In genomic region chr10:132397671-132398565, GRCh38 we compare ENCODE assay signal across 8 cellular contexts. TPM values are rescaled to one million over a fixed set of nuclear protein-coding genes. Genes with fewer than 3 reads are reported as not detected.
DNase-seq lines count a peak whose midpoint lies in the region; ATAC-seq and TF ChIP-seq lines count a peak whose summit lies in the region.

No MANE protein-coding gene starts in this region.

- no peak for TF ChIP-seq POLR2A in erythroblast (IDR thresholded peaks at IDR 0.05; ENCODE audit: low read length)

- no peak for TF ChIP-seq CTCF in AG09309 (IDR thresholded peaks at IDR 0.05; ENCODE audit: control insufficient read depth, insufficient read depth, low read depth, low read length, missing control alignments)

- DNase-seq in AG09309 (ENCODE audit: low read depth) (no peak), Kasumi-1 (lab: John Stamatoyannopoulos, UW) (peak; percentile 27 to 36), erythroblast (lab: John Stamatoyannopoulos, UW) (peak; percentile 51 to 67), NCI-H226 (no peak)
- peak; percentile 48 to 59 for DNase-seq in activated CD4-positive, alpha-beta T cell treated with anti-CD3 and anti-CD28 coated beads, Interleukin-2, amount 50 U/mL, for 48 hours
- DNase-seq in naive thymus-derived CD8-positive, alpha-beta T cell: peak in 7 of 10 donors; percentile 15 to 64 (median 38)

- H3K4me3 ChIP-seq in AG09309 (ENCODE audit: control insufficient read depth, low read depth, low read length): peak overlapping the region; percentile 52

- ATAC-seq in GM19043 (IDR thresholded peaks at IDR 0.05; ENCODE audit: low read depth, unreplicated experiment) (peak; percentile 41), HG02885 (IDR thresholded peaks at IDR 0.05; ENCODE audit: poor library complexity, unreplicated experiment) (no peak)
- peak; percentile 8 to 23 for ATAC-seq in naive thymus-derived CD8-positive, alpha-beta T cell

- no peaks in the 10 kb centered on the region for H3K36me3 Mint-ChIP-seq in naive thymus-derived CD8-positive, alpha-beta T cell

- POLR2A ChIA-PET in naive thymus-derived CD8-positive, alpha-beta T cell (lab: Charles Lee): interaction anchor here (1.2 to 2.9 kb wide), 3 partner anchors 9 to 54 kb away, joined by 3 to 46 read pairs (median 8); no protein-coding TSS in a partner anchor

- peak overlapping the region; percentile 83 to 92 (median 88) for H3K4me3 Mint-ChIP-seq in naive thymus-derived CD8-positive, alpha-beta T cell

- peaks cover 10 to 51% (median 40%) of the 10 kb centered on the region in 4 donors for H3K4me1 Mint-ChIP-seq in naive thymus-derived CD8-positive, alpha-beta T cell

- H3K27ac Mint-ChIP-seq in naive thymus-derived CD8-positive, alpha-beta T cell: peak overlapping the region; percentile 77 to 95 (median 89)

- no peaks in the 10 kb centered on the region for H3K9me3 Mint-ChIP-seq in naive thymus-derived CD8-positive, alpha-beta T cell

- H3K27me3 Mint-ChIP-seq in naive thymus-derived CD8-positive, alpha-beta T cell: no peaks in the 10 kb centered on the region

RNA-seq across cellular contexts. Expression of gene PWWP2B, which starts 0.9 kb away (rescaled TPM):
- total RNA-seq in naive thymus-derived CD8-positive, alpha-beta T cell: 10 to 100 TPM in 1 of 2 experiments, 1 to 10 TPM in 1; 9.1 to 10.2 TPM
- polyA plus RNA-seq in naive thymus-derived CD8-positive, alpha-beta T cell: 1 to 10 TPM; 1.2 to 2.9 (median 1.9) TPM

Comparison
In these comparisons a context has a peak if more than half of its experiments do, and no peak if none do; other contexts are left out.
1. DNase-seq: peak in Kasumi-1 (2 of 2), activated CD4-positive, alpha-beta T cell treated with anti-CD3 and anti-CD28 coated beads, Interleukin-2, amount 50 U/mL, for 48 hours (2 of 2), erythroblast (2 of 2) and naive thymus-derived CD8-positive, alpha-beta T cell (7 of 10); none in AG09309 (single experiment) and NCI-H226 (single experiment).